Comparison of ENCODE assay signal across 8 cellular contexts in genomic region chr16:85659805-85660511, GRCh38. TPM values are rescaled to one million over a fixed set of nuclear protein-coding genes. Genes with fewer than 3 reads are reported as not detected.
DNase-seq lines count a peak whose midpoint lies in the region; ATAC-seq and TF ChIP-seq lines count a peak whose summit lies in the region.

No MANE protein-coding gene starts in this region.

- no peaks in the 10 kb centered on the region for H3K9me3 ChIP-seq in A673 (ENCODE audit: low read depth, low read length, poor library complexity, severe bottlenecking)

- BruUV-seq in A673 (replicated peaks; lab: Mats Ljungman, UMichigan) = no TSS peak

- H3K4me1 Mint-ChIP-seq in natural killer cell treated with Interleukin-12 subunit alpha and Interleukin-12 subunit beta and Interleukin-15 and Interleukin-18, amount 100 ng/mL, for 72 hours (ENCODE audit: low read depth in 2 of 2) = peaks cover 0 to 7% of the 10 kb centered on the region in 2 donors
- peaks cover 6% of the 10 kb centered on the region for H3K4me1 Mint-ChIP-seq in stimulated activated naive CD8-positive, alpha-beta T cell treated with anti-CD3 and anti-CD28 coated beads, Interleukin-15, amount 100 ng/mL, for 72 hours

- H3K4me3 ChIP-seq in A673 (ENCODE audit: low read depth, low read length, poor library complexity, severe bottlenecking) = no peak overlapping the region

- TF ChIP-seq POLR2A in erythroblast (IDR thresholded peaks at IDR 0.05; ENCODE audit: low read length) = no peak

- ATAC-seq in natural killer cell treated with Interleukin-12 subunit alpha and Interleukin-12 subunit beta and Interleukin-15 and Interleukin-18, amount 100 ng/mL, for 72 hours = peak in 1 of 2 donors; percentile 63
- ATAC-seq in stimulated activated naive CD8-positive, alpha-beta T cell treated with anti-CD3 and anti-CD28 coated beads, Interleukin-15, amount 100 ng/mL, for 72 hours = peak; percentile 79
- no peak for ATAC-seq in GM18861 (IDR thresholded peaks at IDR 0.05; ENCODE audit: unreplicated experiment)

- no peak overlapping the region for H3K4me3 Mint-ChIP-seq in natural killer cell treated with Interleukin-12 subunit alpha and Interleukin-12 subunit beta and Interleukin-15 and Interleukin-18, amount 100 ng/mL, for 72 hours
- H3K4me3 Mint-ChIP-seq in stimulated activated naive CD8-positive, alpha-beta T cell treated with anti-CD3 and anti-CD28 coated beads, Interleukin-15, amount 100 ng/mL, for 72 hours = no peak overlapping the region

- DNase-seq in A673 (ENCODE audit: low spot score) (peak; percentile 72), GM19238 (ENCODE audit: insufficient read length, low spot score) (peak; percentile 93), NOMO-1 (lab: John Stamatoyannopoulos, UW; ENCODE audit: unreplicated experiment in 2 of 2) (peak; percentile 33 to 61), activated T-cell treated with anti-CD3 and anti-CD28 coated beads for 1 hour (ENCODE audit: low read depth) (peak; percentile 52), erythroblast (lab: John Stamatoyannopoulos, UW) (peak; percentile 77 to 86)
- peak; percentile 78 for DNase-seq in natural killer cell treated with Interleukin-12 subunit alpha and Interleukin-12 subunit beta and Interleukin-15 and Interleukin-18, amount 100 ng/mL, for 72 hours (ENCODE audit: low spot score)
- peak; percentile 69 to 70 for DNase-seq in stimulated activated naive CD8-positive, alpha-beta T cell treated with anti-CD3 and anti-CD28 coated beads, Interleukin-15, amount 100 ng/mL, for 72 hours

- peaks cover 69% of the 10 kb centered on the region for H3K36me3 ChIP-seq in A673 (ENCODE audit: insufficient read depth, low read length, poor library complexity, severe bottlenecking)

- intact Hi-C loops in A673 (cut with micrococcal nuclease; ENCODE audit: unreplicated experiment) = loop anchor here (1.0 kb wide), 1 partner anchor 58 kb away; no protein-coding TSS in a partner anchor

- H3K36me3 Mint-ChIP-seq in natural killer cell treated with Interleukin-12 subunit alpha and Interleukin-12 subunit beta and Interleukin-15 and Interleukin-18, amount 100 ng/mL, for 72 hours = no peaks in the 10 kb centered on the region

- POLR2A ChIA-PET in A673 (lab: Charles Lee; ENCODE audit: low non-redundant PET) = no interaction called here

- H3K27ac Mint-ChIP-seq in natural killer cell treated with Interleukin-12 subunit alpha and Interleukin-12 subunit beta and Interleukin-15 and Interleukin-18, amount 100 ng/mL, for 72 hours = peak overlapping the region in 1 of 2 donors; percentile 52
- peak overlapping the region in 1 of 2 donors; percentile 21 for H3K27ac Mint-ChIP-seq in stimulated activated naive CD8-positive, alpha-beta T cell treated with anti-CD3 and anti-CD28 coated beads, Interleukin-15, amount 100 ng/mL, for 72 hours

- no peaks in the 10 kb centered on the region for H3K27me3 Mint-ChIP-seq in natural killer cell treated with Interleukin-12 subunit alpha and Interleukin-12 subunit beta and Interleukin-15 and Interleukin-18, amount 100 ng/mL, for 72 hours
- H3K27me3 Mint-ChIP-seq in stimulated activated naive CD8-positive, alpha-beta T cell treated with anti-CD3 and anti-CD28 coated beads, Interleukin-15, amount 100 ng/mL, for 72 hours = no peaks in the 10 kb centered on the region

- CTCF ChIA-PET in A673 (lab: Charles Lee) = no interaction called here

- no peak overlapping the region for H3K27ac ChIP-seq in A673 (ENCODE audit: low read depth, low read length, poor library complexity, severe bottlenecking)

- H3K9me3 Mint-ChIP-seq in natural killer cell treated with Interleukin-12 subunit alpha and Interleukin-12 subunit beta and Interleukin-15 and Interleukin-18, amount 100 ng/mL, for 72 hours = no peaks in the 10 kb centered on the region
- H3K9me3 Mint-ChIP-seq in stimulated activated naive CD8-positive, alpha-beta T cell treated with anti-CD3 and anti-CD28 coated beads, Interleukin-15, amount 100 ng/mL, for 72 hours = no peaks in the 10 kb centered on the region

- TF ChIP-seq CTCF in A673 (conservative IDR thresholded peaks at IDR 0.05; ENCODE audit: low read depth, low read length) = peak; percentile 98

- H3K27me3 ChIP-seq in A673 (replicated peaks; ENCODE audit: insufficient read depth, low read depth, low read length, poor library complexity) = no peaks in the 10 kb centered on the region

- H3K4me1 ChIP-seq in A673 (ENCODE audit: insufficient read depth, low read length, poor library complexity, severe bottlenecking) = peaks cover 15% of the 10 kb centered on the region

RNA-seq across cellular contexts. Expression of gene GINS2, which starts 28.8 kb away (rescaled TPM):
- total RNA-seq in A673 (2021) = 70.5 and 71.9 TPM in 2 replicates
- 10 to 100 TPM; 34.3 to 69.5 TPM for total RNA-seq in natural killer cell treated with Interleukin-12 subunit alpha and Interleukin-12 subunit beta and Interleukin-15 and Interleukin-18, amount 100 ng/mL, for 72 hours

RNA-seq across cellular contexts. Expression of gene GSE1, which starts 46.8 kb away (rescaled TPM):
- 64.2 and 72.4 TPM in 2 replicates for total RNA-seq in A673 (2021)
- 100 to 1,000 TPM in 1 of 2 donors, 10 to 100 TPM in 1; 84.9 to 146 TPM for total RNA-seq in natural killer cell treated with Interleukin-12 subunit alpha and Interleukin-12 subunit beta and Interleukin-15 and Interleukin-18, amount 100 ng/mL, for 72 hours
